In the genomic region with DNA sequence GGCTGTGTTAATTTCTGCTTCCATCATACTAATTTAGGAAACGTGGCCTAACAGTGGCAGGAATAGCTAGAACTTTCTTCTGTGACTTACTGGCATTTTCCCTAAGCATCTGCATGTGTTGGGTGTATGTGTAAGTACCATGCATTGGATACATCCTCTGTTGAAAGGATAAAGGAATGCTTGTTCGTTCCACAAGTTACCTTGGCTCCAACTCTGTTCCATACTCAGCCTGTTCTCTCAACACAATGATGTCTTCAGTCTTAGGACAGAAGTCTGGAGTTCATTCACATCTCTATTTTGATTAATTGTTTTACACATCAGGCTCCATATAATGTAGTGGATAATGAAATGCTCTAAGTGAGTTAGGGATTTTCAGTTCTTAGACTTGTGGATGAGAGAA, we compare ENCODE assay signal across 20 cellular contexts.
"Had no signal": no experiment of that assay in that cellular context is flagged by ENCODE, and none has a peak within 500 bp of the region (broad histone marks: within the 10 kb centered on the region; RNA-seq: fewer than 3 reads in every experiment).

No MANE protein-coding gene starts in this region.

- H3K4me3 ChIP-seq: body of pancreas, cardiac muscle cell, hepatocyte, spleen, tibial nerve had no signal

- H3K36me3 ChIP-seq: cardiac muscle cell, spleen, tibial nerve had no signal

- H3K9me3 ChIP-seq: body of pancreas, spleen, tibial nerve had no signal

- H3K36me3 Mint-ChIP-seq: WTC11 had no signal

- H3K27ac Mint-ChIP-seq: dendritic cell treated with granulocyte-macrophage colony-stimulating factor and Interleukin-4, amounts not matched to agents 40 ng/mL and 50 ng/mL, for 4 days; T-helper 1 cell treated with Interleukin-12 subunit alpha and Interleukin-12 subunit beta and Interleukin-4 antibody, amounts not matched to agents 30 μg/mL and 1 μg/mL, for 36 hours; WTC11 had no signal

- H3K27me3 ChIP-seq: body of pancreas, cardiac muscle cell, hepatocyte, spleen, tibial nerve had no signal

- H3K9me3 Mint-ChIP-seq: dendritic cell treated with granulocyte-macrophage colony-stimulating factor and Interleukin-4, amounts not matched to agents 40 ng/mL and 50 ng/mL, for 4 days; neural crest cell; T-helper 1 cell treated with Interleukin-12 subunit alpha and Interleukin-12 subunit beta and Interleukin-4 antibody, amounts not matched to agents 30 μg/mL and 1 μg/mL, for 36 hours; WTC11 had no signal

- ATAC-seq: body of pancreas; stimulated activated naive CD8-positive, alpha-beta T cell treated with anti-CD3 and anti-CD28 coated beads, Interleukin-15, Interleukin-2, amounts not matched to agents 100 U/mL and 50 U/mL, for 24 hours; WTC11 had no signal

- H3K27ac ChIP-seq: body of pancreas, cardiac muscle cell, hepatocyte had no signal

- H3K27me3 Mint-ChIP-seq: dendritic cell treated with granulocyte-macrophage colony-stimulating factor and Interleukin-4, amounts not matched to agents 40 ng/mL and 50 ng/mL, for 4 days had no signal

- DNase-seq: activated naive CD4-positive, alpha-beta T cell treated with Interleukin-2 at 50 U/mL for 16 hours; activated T-cell treated with anti-CD3 and anti-CD28 coated beads, Interleukin-2, amount 50 U/mL, for 1 hour; amygdala; body of pancreas; effector CD4-positive, alpha-beta T cell; foreskin melanocyte; glutamatergic neuron; mesenchymal stem cell; occipital lobe; spleen; stimulated activated CD4-positive, alpha-beta T cell treated with anti-CD3 and anti-CD28 coated beads, Interleukin-4, amount 100 ng/mL, for 4 hours; stimulated activated naive CD8-positive, alpha-beta T cell treated with anti-CD3 and anti-CD28 coated beads, Interleukin-15, Interleukin-2, amounts not matched to agents 100 U/mL and 50 U/mL, for 24 hours; T1000 had no signal

- H3K4me3 Mint-ChIP-seq: dendritic cell treated with granulocyte-macrophage colony-stimulating factor and Interleukin-4, amounts not matched to agents 40 ng/mL and 50 ng/mL, for 4 days; neural crest cell; T-helper 1 cell treated with Interleukin-12 subunit alpha and Interleukin-12 subunit beta and Interleukin-4 antibody, amounts not matched to agents 30 μg/mL and 1 μg/mL, for 36 hours had no signal
